ENCODE assay signal across 10 cellular contexts in genomic region chr9:93598647-93599241, GRCh38. TPM values are rescaled to one million over a fixed set of nuclear protein-coding genes. Genes with fewer than 3 reads are reported as not detected.
A peak's percentile ranks its signal among the peaks of the same experiment; 100 is the strongest.
DNase-seq lines count a peak whose midpoint lies in the region; ATAC-seq and TF ChIP-seq lines count a peak whose summit lies in the region.
"Had no signal": no experiment of that assay in that cellular context is flagged by ENCODE, and none has a peak within 500 bp of the region (broad histone marks: within the 10 kb centered on the region; RNA-seq: fewer than 3 reads in every experiment).

No MANE protein-coding gene starts in this region.

- CTCF ChIA-PET in BJ (lab: Yijun Ruan, JAX) = no interaction called here

- H3K27me3 ChIP-seq in BJ (ENCODE audit: control insufficient read depth, insufficient read depth, low read length) (no peaks in the 10 kb centered on the region), H7 (ENCODE audit: control insufficient read depth, insufficient read depth, low read length) (no peaks in the 10 kb centered on the region)
- H3K27me3 ChIP-seq: thyroid gland had no signal

- ATAC-seq in omental fat pad (ENCODE audit: low FRiP score) = no peak

- TF ChIP-seq CTCF in BJ (IDR thresholded peaks at IDR 0.05; ENCODE audit: insufficient read depth, low read depth, low read length) = no peak
- no peak for TF ChIP-seq CTCF in omental fat pad (IDR thresholded peaks at IDR 0.05)

- H3K4me3 ChIP-seq in BJ (ENCODE audit: low read depth, low read length) (no peak overlapping the region), H7 (ENCODE audit: insufficient read depth, low read depth, low read length) (no peak overlapping the region)
- H3K4me3 ChIP-seq: thyroid gland had no signal

- POLR2A ChIA-PET in BJ (lab: Charles Lee) = no interaction called here

- DNase-seq in BJ (ENCODE audit: low read depth) (peak; percentile 37), H7 (peak; percentile 28), lung microvascular endothelial cell (ENCODE audit: low read depth in 2 of 2) (peak; percentile 39 to 86), activated gamma-delta T cell (lab: John Stamatoyannopoulos, UW) (no peak), omental fat pad (ENCODE audit: low spot score) (no peak), NCI-H1048 (lab: John Stamatoyannopoulos, UW) (no peak), kidney tubule cell (ENCODE audit: low spot score) (no peak)
- peak; percentile 36 for DNase-seq in central memory CD4-positive, alpha-beta T cell
- DNase-seq: NK-92 treated with Interleukin-12 subunit alpha and Interleukin-12 subunit beta, amount 100 ng/mL, for 24 hours; thyroid gland had no signal

- H3K36me3 ChIP-seq in BJ (ENCODE audit: control insufficient read depth, insufficient read depth, low read length) (no peaks in the 10 kb centered on the region), H7 (replicated peaks; ENCODE audit: control insufficient read depth, insufficient read depth, low read length) (no peaks in the 10 kb centered on the region; the same call in 1 of the 2 replicates)
- H3K36me3 ChIP-seq: thyroid gland had no signal

RNA-seq across cellular contexts. Expression of gene PHF2, which starts 22.4 kb away (rescaled TPM):
- 6.5 and 9.4 TPM in 2 replicates for polyA plus RNA-seq in BJ (2011; rRNA removed)
- 4.7 and 4.8 TPM in 2 replicates for polyA minus RNA-seq in BJ (2011; rRNA and poly(A)+ RNA removed)
- total RNA-seq in H7 (2014; rRNA removed; shearing (Covaris generic)) = 10.3 and 10.6 TPM in 2 replicates
- total RNA-seq in lung microvascular endothelial cell (7.6 and 13.9 TPM in 2 replicates), omental fat pad (10 to 100 TPM; 15.8 to 24.5 (median 20.4) TPM)

Comparison
In these comparisons a context has a peak if more than half of its experiments do, and no peak if none do; other contexts are left out.
1. DNase-seq: peak in BJ (single experiment), H7 (single experiment), central memory CD4-positive, alpha-beta T cell (single experiment) and lung microvascular endothelial cell (2 of 2); none in activated gamma-delta T cell (single experiment), omental fat pad (single experiment), NCI-H1048 (single experiment) and kidney tubule cell (single experiment).